In genomic region chr15:34038023-34038403, GRCh38 we compare ENCODE assay signal across 8 cellular contexts. TPM values are rescaled to one million over a fixed set of nuclear protein-coding genes. Genes with fewer than 3 reads are reported as not detected.
DNase-seq lines count a peak whose midpoint lies in the region; FAIRE-seq and TF ChIP-seq lines count a peak whose summit lies in the region.

No MANE protein-coding gene starts in this region.

- 0 to 1% methylated on average over 11 of the region's 11 CpGs for WGBS in sigmoid colon, 2 donors

- TF ChIP-seq CTCF in fibroblast of the aortic adventitia (IDR thresholded peaks at IDR 0.05; ENCODE audit: insufficient read depth, low read length) (no peak), sigmoid colon (IDR thresholded peaks at IDR 0.05) (no peak)

- CTCF ChIA-PET in CD8-positive, alpha-beta memory T cell (lab: Charles Lee): no interaction called here

- H3K4me3 ChIP-seq in CD8-positive, alpha-beta memory T cell (ENCODE audit: low read length): peak overlapping the region; percentile 97
- peak overlapping the region; percentile 86 for H3K4me3 ChIP-seq in H7 (ENCODE audit: insufficient read depth, low read depth, low read length)
- peak overlapping the region; percentile 100 for H3K4me3 ChIP-seq in SK-N-MC
- H3K4me3 ChIP-seq in fibroblast of the aortic adventitia (ENCODE audit: low read depth, low read length): peak overlapping the region; percentile 92
- peak overlapping the region; percentile 79 to 90 (median 84) for H3K4me3 ChIP-seq in sigmoid colon

- peaks cover 7% of the 10 kb centered on the region for H3K4me1 ChIP-seq in CD8-positive, alpha-beta memory T cell (ENCODE audit: insufficient read depth, low read length)
- peaks cover 0 to 14% (median 6%) of the 10 kb centered on the region in 4 donors for H3K4me1 ChIP-seq in sigmoid colon

- no peaks in the 10 kb centered on the region for H3K27me3 Mint-ChIP-seq in CD8-positive, alpha-beta memory T cell

- peaks cover 0 to 2% (median 0%) of the 10 kb centered on the region in 3 donors for H3K36me3 Mint-ChIP-seq in CD8-positive, alpha-beta memory T cell

- H3K4me1 Mint-ChIP-seq in CD8-positive, alpha-beta memory T cell: peaks cover 17 to 22% (median 19%) of the 10 kb centered on the region in 3 donors

- H3K9me3 Mint-ChIP-seq in CD8-positive, alpha-beta memory T cell: no peaks in the 10 kb centered on the region

- peak overlapping the region; percentile 84 to 98 (median 98) for H3K27ac Mint-ChIP-seq in CD8-positive, alpha-beta memory T cell

- peak overlapping the region; percentile 89 for H3K9ac ChIP-seq in SK-N-MC (ENCODE audit: insufficient read length)

- no peaks in the 10 kb centered on the region for H3K9me3 ChIP-seq in CD8-positive, alpha-beta memory T cell (ENCODE audit: low read length)
- H3K9me3 ChIP-seq in SK-N-MC (ENCODE audit: low read depth, low read length): no peaks in the 10 kb centered on the region
- H3K9me3 ChIP-seq in sigmoid colon: no peaks in the 10 kb centered on the region

- no peaks in the 10 kb centered on the region for H3K27me3 ChIP-seq in CD8-positive, alpha-beta memory T cell (ENCODE audit: insufficient read depth, low read length, poor library complexity, severe bottlenecking)
- H3K27me3 ChIP-seq in H7 (ENCODE audit: control insufficient read depth, insufficient read depth, low read length) (peaks cover 14% of the 10 kb centered on the region), sigmoid colon (no peaks in the 10 kb centered on the region)

- H3K36me3 ChIP-seq in CD8-positive, alpha-beta memory T cell (ENCODE audit: insufficient read depth, low read length): no peaks in the 10 kb centered on the region
- no peaks in the 10 kb centered on the region for H3K36me3 ChIP-seq in H7 (replicated peaks; ENCODE audit: control insufficient read depth, insufficient read depth, low read length)
- no peaks in the 10 kb centered on the region for H3K36me3 ChIP-seq in SK-N-MC (ENCODE audit: insufficient read depth, low read length)
- H3K36me3 ChIP-seq in sigmoid colon: no peaks in the 10 kb centered on the region

- FAIRE-seq in GM12891 (lab: Jason Lieb, UNC): no peak

- POLR2A ChIA-PET in CD8-positive, alpha-beta memory T cell (lab: Charles Lee): no interaction called here

- intact Hi-C loops in sigmoid colon (cut with DNase I): no loop called here

- TF ChIP-seq POLR2A in sigmoid colon (IDR thresholded peaks at IDR 0.05) (no peak), GM12891 (IDR thresholded peaks at IDR 0.05; ENCODE audit: low read depth, low read length) (no peak)

- TF ChIP-seq EP300 in sigmoid colon (IDR thresholded peaks at IDR 0.05): no peak

- H3K4me3 Mint-ChIP-seq in CD8-positive, alpha-beta memory T cell: peak overlapping the region; percentile 89 to 96 (median 94)

- no peak for DNase-seq in CD8-positive, alpha-beta memory T cell
- DNase-seq in H7 (no peak), SK-N-MC (ENCODE audit: low read depth, low spot score) (no peak), fibroblast of the aortic adventitia (ENCODE audit: low read depth) (peak; percentile 43), sigmoid colon (no peak), HuH-7 (ENCODE audit: low spot score) (no peak), GM12891 (ENCODE audit: insufficient read length, low spot score) (no peak), kidney tubule cell (ENCODE audit: low spot score) (no peak)

- H3K27ac ChIP-seq in CD8-positive, alpha-beta memory T cell (ENCODE audit: low read depth, low read length): peak overlapping the region; percentile 65
- H3K27ac ChIP-seq in SK-N-MC (no peak overlapping the region), sigmoid colon (peak overlapping the region; percentile 88 to 97 (median 91))

TF ChIP-seq in GM12891, 5 proteins besides CTCF, POLR2A, EP300 and RAD21:
- TF ChIP-seq PAX5 (IDR thresholded peaks at IDR 0.05; ENCODE audit: insufficient read depth, low read length, severe bottlenecking) (no peak), POLR2AphosphoS5 (IDR thresholded peaks at IDR 0.05; ENCODE audit: low read depth, low read length) (no peak), SPI1 (IDR thresholded peaks at IDR 0.05; ENCODE audit: low read depth, low read length) (no peak), POU2F2 (IDR thresholded peaks at IDR 0.05; ENCODE audit: low read depth, low read length) (no peak), TAF1 (IDR thresholded peaks at IDR 0.05; ENCODE audit: low read depth, low read length) (no peak)

RNA-seq across cellular contexts. Expression of gene AVEN, which starts 1.0 kb away (rescaled TPM):
- 10 to 100 TPM; 23.0 to 24.6 TPM for total RNA-seq in CD8-positive, alpha-beta memory T cell
- polyA plus RNA-seq in CD8-positive, alpha-beta memory T cell: 9.6 TPM
- total RNA-seq in H7 (2014; rRNA removed; shearing (Covaris generic)): 19.4 and 20.1 TPM in 2 replicates
- total RNA-seq in fibroblast of the aortic adventitia (ENCODE audit: low replicate concordance): 17.2 and 26.8 TPM in 2 replicates
- total RNA-seq in sigmoid colon: 10 to 100 TPM; 15.0 to 23.3 (median 19.2) TPM
- 10 to 100 TPM in 2 of 3 donors, 1 to 10 TPM in 1; 9.2 to 13.8 (median 10.4) TPM for polyA plus RNA-seq in sigmoid colon
- polyA plus RNA-seq in GM12891 (2012; ENCODE audit: low read depth, missing spikeins): 9.7 TPM
